ENCODE assay signal across 16 cellular contexts in the genomic region with DNA sequence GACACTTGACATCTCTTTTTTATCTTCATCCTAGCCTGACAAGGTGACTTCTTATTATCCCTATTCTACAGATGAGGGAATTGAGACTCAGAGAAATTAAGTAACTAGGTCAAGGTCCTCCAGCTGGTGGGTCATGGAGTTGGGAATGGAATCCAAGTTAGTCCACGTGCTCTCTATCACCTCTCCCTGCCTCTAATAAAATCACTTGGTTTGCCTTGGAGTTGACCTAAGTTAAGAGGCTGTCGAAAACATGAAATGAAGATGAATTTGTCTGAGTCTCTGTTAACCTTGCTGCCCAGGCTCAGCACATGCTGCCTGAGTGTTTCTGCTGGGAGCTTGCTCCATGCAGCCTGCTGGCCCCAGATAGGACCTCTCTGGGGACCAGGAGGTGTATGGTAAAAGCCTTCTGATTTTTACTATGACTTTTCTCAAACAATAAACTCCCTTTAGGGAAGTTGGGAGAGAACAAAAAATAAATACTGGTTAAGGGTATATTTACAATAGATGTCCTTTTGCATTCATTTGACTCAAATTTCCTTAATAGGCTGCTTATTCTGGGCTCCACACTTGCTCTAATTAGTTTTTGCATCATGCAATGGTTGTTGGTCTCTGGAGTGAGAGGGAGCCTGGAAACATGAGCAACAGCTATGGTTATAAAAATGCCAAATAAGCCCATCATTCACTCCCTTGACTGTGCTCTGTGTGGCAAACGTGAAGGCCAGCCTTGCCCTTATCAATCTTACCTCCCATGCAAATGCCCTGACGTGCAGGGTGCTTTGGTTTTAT.
"Had no signal": no experiment of that assay in that cellular context is flagged by ENCODE, and none has a peak within 500 bp of the region (broad histone marks: within the 10 kb centered on the region; RNA-seq: fewer than 3 reads in every experiment).

No MANE protein-coding gene starts in this region.

- H3K4me1 Mint-ChIP-seq: activated CD4-positive, alpha-beta T cell treated with anti-CD3 and anti-CD28 coated beads for 36 hours; activated naive CD8-positive, alpha-beta T cell treated with anti-CD3 and anti-CD28 coated beads, Interleukin-2, amount 50 U/mL, for 24 hours; naive thymus-derived CD4-positive, alpha-beta T cell had no signal

- H3K4me2 ChIP-seq: hepatocyte had no signal

- ATAC-seq: activated CD4-positive, alpha-beta T cell treated with anti-CD3 and anti-CD28 coated beads for 36 hours; activated CD8-positive, alpha-beta T cell treated with anti-CD3 and anti-CD28 coated beads, Interleukin-2, amount 10 ng/mL, durations not matched to agents 7 days and 5 days; activated naive CD8-positive, alpha-beta T cell treated with anti-CD3 and anti-CD28 coated beads, Interleukin-2, amount 50 U/mL, for 24 hours; naive thymus-derived CD4-positive, alpha-beta T cell had no signal

- H3K27me3 ChIP-seq: hepatocyte, thyroid gland, vagina had no signal

- H3K27ac ChIP-seq: coronary artery, hepatocyte, lower lobe of right lung, neutrophil, thyroid gland, vagina, WERI-Rb-1 had no signal

- DNase-seq: activated CD4-positive, alpha-beta T cell treated with anti-CD3 and anti-CD28 coated beads for 36 hours; activated CD8-positive, alpha-beta T cell treated with anti-CD3 and anti-CD28 coated beads, Interleukin-2, amount 10 ng/mL, durations not matched to agents 7 days and 5 days; activated naive CD4-positive, alpha-beta T cell treated with Interleukin-2 at 50 U/mL for 16 hours; activated naive CD8-positive, alpha-beta T cell treated with anti-CD3 and anti-CD28 coated beads, Interleukin-2, amount 50 U/mL, for 24 hours; effector CD4-positive, alpha-beta T cell; lower lobe of right lung; naive thymus-derived CD4-positive, alpha-beta T cell; retina; thyroid gland; WERI-Rb-1 had no signal

- H3K9me3 ChIP-seq: lower lobe of right lung, neutrophil, thyroid gland, vagina had no signal

- H3K36me3 Mint-ChIP-seq: naive thymus-derived CD4-positive, alpha-beta T cell had no signal

- H3K79me2 ChIP-seq: hepatocyte had no signal

- H3K9me3 Mint-ChIP-seq: activated naive CD8-positive, alpha-beta T cell treated with anti-CD3 and anti-CD28 coated beads, Interleukin-2, amount 50 U/mL, for 24 hours; activated T-helper 1 cell treated with anti-CD3 and anti-CD28 coated beads, Interleukin-12 subunit alpha, Interleukin-12 subunit beta, Interleukin-2, Interleukin-4 antibody, amounts not matched to agents 30 ng/mL and 10 ng/mL and 1 ng/mL, durations not matched to agents 14 hours and 24 hours and 36 hours; naive thymus-derived CD4-positive, alpha-beta T cell had no signal

- H3K27ac Mint-ChIP-seq: activated CD4-positive, alpha-beta T cell treated with anti-CD3 and anti-CD28 coated beads for 36 hours; activated CD8-positive, alpha-beta T cell treated with anti-CD3 and anti-CD28 coated beads, Interleukin-2, amount 10 ng/mL, durations not matched to agents 7 days and 5 days; activated naive CD8-positive, alpha-beta T cell treated with anti-CD3 and anti-CD28 coated beads, Interleukin-2, amount 50 U/mL, for 24 hours; activated T-helper 1 cell treated with anti-CD3 and anti-CD28 coated beads, Interleukin-12 subunit alpha, Interleukin-12 subunit beta, Interleukin-2, Interleukin-4 antibody, amounts not matched to agents 30 ng/mL and 10 ng/mL and 1 ng/mL, durations not matched to agents 14 hours and 24 hours and 36 hours; naive thymus-derived CD4-positive, alpha-beta T cell had no signal

- H3K36me3 ChIP-seq: lower lobe of right lung, neutrophil, thyroid gland, vagina, WERI-Rb-1 had no signal

- H2AFZ ChIP-seq: hepatocyte had no signal

- FAIRE-seq: astrocyte had no signal

- H3K4me3 ChIP-seq: coronary artery, hepatocyte, lower lobe of right lung, thyroid gland, vagina had no signal

- H3K4me1 ChIP-seq: thyroid gland, vagina had no signal

- H3K4me3 Mint-ChIP-seq: activated CD4-positive, alpha-beta T cell treated with anti-CD3 and anti-CD28 coated beads for 36 hours; activated CD8-positive, alpha-beta T cell treated with anti-CD3 and anti-CD28 coated beads, Interleukin-2, amount 10 ng/mL, durations not matched to agents 7 days and 5 days; activated naive CD8-positive, alpha-beta T cell treated with anti-CD3 and anti-CD28 coated beads, Interleukin-2, amount 50 U/mL, for 24 hours; activated T-helper 1 cell treated with anti-CD3 and anti-CD28 coated beads, Interleukin-12 subunit alpha, Interleukin-12 subunit beta, Interleukin-2, Interleukin-4 antibody, amounts not matched to agents 30 ng/mL and 10 ng/mL and 1 ng/mL, durations not matched to agents 14 hours and 24 hours and 36 hours; naive thymus-derived CD4-positive, alpha-beta T cell had no signal
